ENCODE assay signal across 1 cellular context in the genomic region with DNA sequence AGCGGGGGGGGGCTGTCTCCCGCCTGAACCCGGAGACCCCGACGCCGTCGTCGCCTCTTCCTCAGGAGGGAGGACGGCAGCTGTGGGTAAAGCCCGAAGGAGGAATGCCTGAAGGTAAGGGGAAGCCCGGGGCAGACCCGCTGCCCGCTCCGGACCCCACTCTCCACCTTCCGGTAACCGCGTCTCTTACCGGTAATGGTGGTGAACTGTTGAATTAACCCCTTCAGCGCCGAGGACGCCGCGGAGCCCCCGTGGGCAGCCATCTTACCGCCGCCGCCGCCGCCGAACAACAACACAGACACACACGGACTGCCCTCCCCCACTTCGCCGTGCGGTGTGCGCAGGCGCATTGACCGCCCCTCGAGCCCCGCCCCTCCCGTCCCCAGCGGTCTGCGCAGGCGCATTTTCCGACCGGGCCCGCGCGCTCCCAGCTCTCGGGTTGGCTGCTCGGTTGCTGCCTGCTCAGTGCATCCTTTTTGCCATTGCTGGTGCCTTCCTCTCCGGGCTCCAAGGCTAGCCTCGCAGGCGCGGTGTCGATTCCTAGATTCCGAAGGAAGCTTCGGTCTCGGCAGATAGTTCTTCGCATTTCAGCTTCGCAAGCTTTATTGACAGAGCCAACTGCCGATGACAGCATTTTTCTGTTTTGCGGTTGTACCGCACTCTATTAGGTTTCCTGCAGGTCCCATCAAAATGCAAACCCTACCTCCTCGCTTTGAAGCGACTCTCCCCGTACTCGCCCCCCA.
TF ChIP-seq lines count a peak whose summit lies in the region.

A gene with protein sequence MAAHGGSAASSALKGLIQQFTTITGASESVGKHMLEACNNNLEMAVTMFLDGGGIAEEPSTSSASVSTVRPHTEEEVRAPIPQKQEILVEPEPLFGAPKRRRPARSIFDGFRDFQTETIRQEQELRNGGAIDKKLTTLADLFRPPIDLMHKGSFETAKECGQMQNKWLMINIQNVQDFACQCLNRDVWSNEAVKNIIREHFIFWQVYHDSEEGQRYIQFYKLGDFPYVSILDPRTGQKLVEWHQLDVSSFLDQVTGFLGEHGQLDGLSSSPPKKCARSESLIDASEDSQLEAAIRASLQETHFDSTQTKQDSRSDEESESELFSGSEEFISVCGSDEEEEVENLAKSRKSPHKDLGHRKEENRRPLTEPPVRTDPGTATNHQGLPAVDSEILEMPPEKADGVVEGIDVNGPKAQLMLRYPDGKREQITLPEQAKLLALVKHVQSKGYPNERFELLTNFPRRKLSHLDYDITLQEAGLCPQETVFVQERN (minus strand): TSS at position 291 of the 743 bp plus-strand sequence. CDS start 28 bp downstream, at position 263.

TF ChIP-seq in HepG2, 621 proteins besides CTCF, POLR2A, EP300 and RAD21 (continued from another document and continues in another):
- TF ChIP-seq ZNF136 (CRISPR knock-in tag; IDR thresholded peaks at IDR 0.05; ENCODE audit: low read depth) (no peak), ZBTB1 (CRISPR knock-in tag; IDR thresholded peaks at IDR 0.05; ENCODE audit: borderline replicate concordance) (no peak), ZNF333 (CRISPR knock-in tag; IDR thresholded peaks at IDR 0.05; ENCODE audit: borderline replicate concordance) (no peak; the same call in 1 of the 2 replicates), ZNF670 (CRISPR knock-in tag; IDR thresholded peaks at IDR 0.05; ENCODE audit: borderline replicate concordance) (0 out of 2 replicates have a peak, but pooled peaks have one; percentile 38), NR1H2 (CRISPR knock-in tag; IDR thresholded peaks at IDR 0.05; ENCODE audit: borderline replicate concordance, low read depth) (no peak), ZNF607 (CRISPR knock-in tag; IDR thresholded peaks at IDR 0.05; ENCODE audit: borderline replicate concordance) (no peak), PHF5A (CRISPR knock-in tag; IDR thresholded peaks at IDR 0.05; ENCODE audit: low read depth, unreplicated experiment) (peak; percentile 47), ZBTB8A (CRISPR knock-in tag; IDR thresholded peaks at IDR 0.05; ENCODE audit: borderline replicate concordance, low read depth) (no peak), ZNF24 (IDR thresholded peaks at IDR 0.05) (no peak), ZNF773 (CRISPR knock-in tag; IDR thresholded peaks at IDR 0.05; ENCODE audit: borderline replicate concordance) (0 out of 2 replicates have a peak, but pooled peaks have one; percentile 32), PHF20 (CRISPR knock-in tag; IDR thresholded peaks at IDR 0.05) (0 out of 2 replicates have a peak, but pooled peaks have one; percentile 56), NR2F6 (IDR thresholded peaks at IDR 0.05) (no peak), NR2F6 (CRISPR knock-in tag; IDR thresholded peaks at IDR 0.05) (0 out of 2 replicates have a peak, but pooled peaks have one; percentile 11), ZNF761 (CRISPR knock-in tag; conservative IDR thresholded peaks at IDR 0.05) (peak; percentile 65; the same call in 1 of the 2 replicates), SALL2 (CRISPR knock-in tag; IDR thresholded peaks at IDR 0.05) (peak; percentile 55; the same call in 1 of the 2 replicates), ZNF34 (CRISPR knock-in tag; IDR thresholded peaks at IDR 0.05; ENCODE audit: borderline replicate concordance) (no peak; the same call in 1 of the 2 replicates), ZNF75D (CRISPR knock-in tag; IDR thresholded peaks at IDR 0.05; ENCODE audit: borderline replicate concordance) (peak; percentile 83; the same call in 1 of the 2 replicates), NFKBIZ (CRISPR knock-in tag; IDR thresholded peaks at IDR 0.05) (no peak), KMT2B (CRISPR knock-in tag; IDR thresholded peaks at IDR 0.05) (peak; percentile 77), SATB2 (CRISPR knock-in tag; IDR thresholded peaks at IDR 0.05) (peak; percentile 77; the same call in 1 of the 2 replicates), YY1 (IDR thresholded peaks at IDR 0.05; ENCODE audit: insufficient read depth, insufficient replicate concordance, low read depth, low read length) (peak; percentile 96), ZNF44 (CRISPR knock-in tag; IDR thresholded peaks at IDR 0.05) (no peak), JUNB (CRISPR knock-in tag; IDR thresholded peaks at IDR 0.05; ENCODE audit: borderline replicate concordance) (no peak), KAT7 (CRISPR knock-in tag; IDR thresholded peaks at IDR 0.05; ENCODE audit: borderline replicate concordance) (peak; percentile 89; the same call in 1 of the 2 replicates)
- TF ChIP-seq, protein P1, sequence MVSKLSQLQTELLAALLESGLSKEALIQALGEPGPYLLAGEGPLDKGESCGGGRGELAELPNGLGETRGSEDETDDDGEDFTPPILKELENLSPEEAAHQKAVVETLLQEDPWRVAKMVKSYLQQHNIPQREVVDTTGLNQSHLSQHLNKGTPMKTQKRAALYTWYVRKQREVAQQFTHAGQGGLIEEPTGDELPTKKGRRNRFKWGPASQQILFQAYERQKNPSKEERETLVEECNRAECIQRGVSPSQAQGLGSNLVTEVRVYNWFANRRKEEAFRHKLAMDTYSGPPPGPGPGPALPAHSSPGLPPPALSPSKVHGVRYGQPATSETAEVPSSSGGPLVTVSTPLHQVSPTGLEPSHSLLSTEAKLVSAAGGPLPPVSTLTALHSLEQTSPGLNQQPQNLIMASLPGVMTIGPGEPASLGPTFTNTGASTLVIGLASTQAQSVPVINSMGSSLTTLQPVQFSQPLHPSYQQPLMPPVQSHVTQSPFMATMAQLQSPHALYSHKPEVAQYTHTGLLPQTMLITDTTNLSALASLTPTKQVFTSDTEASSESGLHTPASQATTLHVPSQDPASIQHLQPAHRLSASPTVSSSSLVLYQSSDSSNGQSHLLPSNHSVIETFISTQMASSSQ (IDR thresholded peaks at IDR 0.05; ENCODE audit: low read depth): no peak
- TF ChIP-seq, protein P1 (CRISPR knock-in tag; IDR thresholded peaks at IDR 0.05; ENCODE audit: borderline replicate concordance): peak; percentile 40; the same call in 1 of the 2 replicates
- TF ChIP-seq, protein P2, sequence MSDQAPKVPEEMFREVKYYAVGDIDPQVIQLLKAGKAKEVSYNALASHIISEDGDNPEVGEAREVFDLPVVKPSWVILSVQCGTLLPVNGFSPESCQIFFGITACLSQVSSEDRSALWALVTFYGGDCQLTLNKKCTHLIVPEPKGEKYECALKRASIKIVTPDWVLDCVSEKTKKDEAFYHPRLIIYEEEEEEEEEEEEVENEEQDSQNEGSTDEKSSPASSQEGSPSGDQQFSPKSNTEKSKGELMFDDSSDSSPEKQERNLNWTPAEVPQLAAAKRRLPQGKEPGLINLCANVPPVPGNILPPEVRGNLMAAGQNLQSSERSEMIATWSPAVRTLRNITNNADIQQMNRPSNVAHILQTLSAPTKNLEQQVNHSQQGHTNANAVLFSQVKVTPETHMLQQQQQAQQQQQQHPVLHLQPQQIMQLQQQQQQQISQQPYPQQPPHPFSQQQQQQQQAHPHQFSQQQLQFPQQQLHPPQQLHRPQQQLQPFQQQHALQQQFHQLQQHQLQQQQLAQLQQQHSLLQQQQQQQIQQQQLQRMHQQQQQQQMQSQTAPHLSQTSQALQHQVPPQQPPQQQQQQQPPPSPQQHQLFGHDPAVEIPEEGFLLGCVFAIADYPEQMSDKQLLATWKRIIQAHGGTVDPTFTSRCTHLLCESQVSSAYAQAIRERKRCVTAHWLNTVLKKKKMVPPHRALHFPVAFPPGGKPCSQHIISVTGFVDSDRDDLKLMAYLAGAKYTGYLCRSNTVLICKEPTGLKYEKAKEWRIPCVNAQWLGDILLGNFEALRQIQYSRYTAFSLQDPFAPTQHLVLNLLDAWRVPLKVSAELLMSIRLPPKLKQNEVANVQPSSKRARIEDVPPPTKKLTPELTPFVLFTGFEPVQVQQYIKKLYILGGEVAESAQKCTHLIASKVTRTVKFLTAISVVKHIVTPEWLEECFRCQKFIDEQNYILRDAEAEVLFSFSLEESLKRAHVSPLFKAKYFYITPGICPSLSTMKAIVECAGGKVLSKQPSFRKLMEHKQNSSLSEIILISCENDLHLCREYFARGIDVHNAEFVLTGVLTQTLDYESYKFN (CRISPR knock-in tag; conservative IDR thresholded peaks at IDR 0.05): peak; percentile 14; the same call in 1 of the 2 replicates
- TF ChIP-seq, protein P3, sequence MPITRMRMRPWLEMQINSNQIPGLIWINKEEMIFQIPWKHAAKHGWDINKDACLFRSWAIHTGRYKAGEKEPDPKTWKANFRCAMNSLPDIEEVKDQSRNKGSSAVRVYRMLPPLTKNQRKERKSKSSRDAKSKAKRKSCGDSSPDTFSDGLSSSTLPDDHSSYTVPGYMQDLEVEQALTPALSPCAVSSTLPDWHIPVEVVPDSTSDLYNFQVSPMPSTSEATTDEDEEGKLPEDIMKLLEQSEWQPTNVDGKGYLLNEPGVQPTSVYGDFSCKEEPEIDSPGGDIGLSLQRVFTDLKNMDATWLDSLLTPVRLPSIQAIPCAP (CRISPR knock-in tag; IDR thresholded peaks at IDR 0.05; ENCODE audit: low read depth): no peak
- TF ChIP-seq, protein P4, sequence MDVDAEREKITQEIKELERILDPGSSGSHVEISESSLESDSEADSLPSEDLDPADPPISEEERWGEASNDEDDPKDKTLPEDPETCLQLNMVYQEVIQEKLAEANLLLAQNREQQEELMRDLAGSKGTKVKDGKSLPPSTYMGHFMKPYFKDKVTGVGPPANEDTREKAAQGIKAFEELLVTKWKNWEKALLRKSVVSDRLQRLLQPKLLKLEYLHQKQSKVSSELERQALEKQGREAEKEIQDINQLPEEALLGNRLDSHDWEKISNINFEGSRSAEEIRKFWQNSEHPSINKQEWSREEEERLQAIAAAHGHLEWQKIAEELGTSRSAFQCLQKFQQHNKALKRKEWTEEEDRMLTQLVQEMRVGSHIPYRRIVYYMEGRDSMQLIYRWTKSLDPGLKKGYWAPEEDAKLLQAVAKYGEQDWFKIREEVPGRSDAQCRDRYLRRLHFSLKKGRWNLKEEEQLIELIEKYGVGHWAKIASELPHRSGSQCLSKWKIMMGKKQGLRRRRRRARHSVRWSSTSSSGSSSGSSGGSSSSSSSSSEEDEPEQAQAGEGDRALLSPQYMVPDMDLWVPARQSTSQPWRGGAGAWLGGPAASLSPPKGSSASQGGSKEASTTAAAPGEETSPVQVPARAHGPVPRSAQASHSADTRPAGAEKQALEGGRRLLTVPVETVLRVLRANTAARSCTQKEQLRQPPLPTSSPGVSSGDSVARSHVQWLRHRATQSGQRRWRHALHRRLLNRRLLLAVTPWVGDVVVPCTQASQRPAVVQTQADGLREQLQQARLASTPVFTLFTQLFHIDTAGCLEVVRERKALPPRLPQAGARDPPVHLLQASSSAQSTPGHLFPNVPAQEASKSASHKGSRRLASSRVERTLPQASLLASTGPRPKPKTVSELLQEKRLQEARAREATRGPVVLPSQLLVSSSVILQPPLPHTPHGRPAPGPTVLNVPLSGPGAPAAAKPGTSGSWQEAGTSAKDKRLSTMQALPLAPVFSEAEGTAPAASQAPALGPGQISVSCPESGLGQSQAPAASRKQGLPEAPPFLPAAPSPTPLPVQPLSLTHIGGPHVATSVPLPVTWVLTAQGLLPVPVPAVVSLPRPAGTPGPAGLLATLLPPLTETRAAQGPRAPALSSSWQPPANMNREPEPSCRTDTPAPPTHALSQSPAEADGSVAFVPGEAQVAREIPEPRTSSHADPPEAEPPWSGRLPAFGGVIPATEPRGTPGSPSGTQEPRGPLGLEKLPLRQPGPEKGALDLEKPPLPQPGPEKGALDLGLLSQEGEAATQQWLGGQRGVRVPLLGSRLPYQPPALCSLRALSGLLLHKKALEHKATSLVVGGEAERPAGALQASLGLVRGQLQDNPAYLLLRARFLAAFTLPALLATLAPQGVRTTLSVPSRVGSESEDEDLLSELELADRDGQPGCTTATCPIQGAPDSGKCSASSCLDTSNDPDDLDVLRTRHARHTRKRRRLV (CRISPR knock-in tag; IDR thresholded peaks at IDR 0.05): peak; percentile 75; the same call in 1 of the 2 replicates
